In the genomic region with DNA sequence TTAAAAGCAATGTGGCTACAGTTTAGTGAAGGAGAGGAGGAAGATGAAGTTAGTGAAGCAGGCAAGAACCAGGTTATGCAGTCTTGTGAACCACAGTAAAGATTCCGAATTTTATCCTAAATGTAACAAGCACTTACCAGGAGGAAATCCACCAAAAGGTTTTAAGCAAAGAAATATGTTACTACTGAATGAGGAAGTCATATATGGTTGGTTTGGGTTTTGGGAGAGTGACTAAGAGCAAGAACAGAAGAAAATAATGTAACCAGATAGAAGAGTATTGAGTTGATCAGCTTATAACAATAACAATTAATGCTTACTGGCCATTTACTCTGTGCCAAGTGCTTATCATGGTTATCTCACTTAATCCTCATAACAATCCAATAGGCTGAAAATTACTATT, we compare ENCODE assay signal across 10 cellular contexts. TPM values are rescaled to one million over a fixed set of nuclear protein-coding genes. Genes with fewer than 3 reads are reported as not detected.
DNase-seq lines count a peak whose midpoint lies in the region; TF ChIP-seq lines count a peak whose summit lies in the region.
"Had no signal": no experiment of that assay in that cellular context is flagged by ENCODE, and none has a peak within 500 bp of the region (broad histone marks: within the 10 kb centered on the region; RNA-seq: fewer than 3 reads in every experiment).

No MANE protein-coding gene starts in this region.

- peaks cover 73% of the 10 kb centered on the region for H3K79me2 ChIP-seq in OCI-LY3 (ENCODE audit: low read length)

- peaks cover 27% of the 10 kb centered on the region for H4K20me1 ChIP-seq in OCI-LY3 (ENCODE audit: insufficient read depth, low read length)

- peak overlapping the region; percentile 85 for H3K4me2 ChIP-seq in OCI-LY3 (ENCODE audit: low read length)

- H3K9ac ChIP-seq in OCI-LY3 (ENCODE audit: low read length) = no peak overlapping the region

- peaks cover 20% of the 10 kb centered on the region for H3K36me3 ChIP-seq in OCI-LY3 (replicated peaks; ENCODE audit: low read depth, low read length)
- H3K36me3 ChIP-seq in testis (ENCODE audit: low read depth, missing control alignments) = no peaks in the 10 kb centered on the region

- H3K27ac Mint-ChIP-seq in activated naive CD4-positive, alpha-beta T cell treated with anti-CD3 and anti-CD28 coated beads, Interleukin-2, amount 50 U/mL, for 24 hours = peak overlapping the region; percentile 6
- H3K27ac Mint-ChIP-seq in dendritic cell treated with granulocyte-macrophage colony-stimulating factor and Interleukin-4, amounts not matched to agents 40 ng/mL and 50 ng/mL, for 4 days = peak overlapping the region; percentile 99

- H3K27me3 ChIP-seq in OCI-LY3 (ENCODE audit: low read depth, low read length) = no peaks in the 10 kb centered on the region
- no peaks in the 10 kb centered on the region for H3K27me3 ChIP-seq in testis

- no peak overlapping the region for H2AFZ ChIP-seq in OCI-LY3 (ENCODE audit: low read depth, low read length)

- peak overlapping the region; percentile 100 for H3K4me3 ChIP-seq in OCI-LY3 (ENCODE audit: low read length)
- H3K4me3 ChIP-seq in testis = no peak overlapping the region

- peaks cover 10% of the 10 kb centered on the region for H3K36me3 Mint-ChIP-seq in activated naive CD4-positive, alpha-beta T cell treated with anti-CD3 and anti-CD28 coated beads, Interleukin-2, amount 50 U/mL, for 24 hours
- peaks cover 55% of the 10 kb centered on the region for H3K36me3 Mint-ChIP-seq in dendritic cell treated with granulocyte-macrophage colony-stimulating factor and Interleukin-4, amounts not matched to agents 40 ng/mL and 50 ng/mL, for 4 days (ENCODE audit: low read depth)

- intact Hi-C loops in dendritic cell treated with granulocyte-macrophage colony-stimulating factor and Interleukin-4, amounts not matched to agents 40 ng/mL and 50 ng/mL, for 4 days (cut with micrococcal nuclease) = loop anchor here (5.0 kb wide), 1 partner anchor 294 kb away; a partner anchor contains a TSS
- intact Hi-C loops in testis (cut with DNase I; ENCODE audit: low total_unique reads) = no loop called here

- WGBS in testis, 2 donors = 46 to 67% methylated on average over 1 of the region's 1 CpG

- H3K9me3 Mint-ChIP-seq in activated naive CD4-positive, alpha-beta T cell treated with anti-CD3 and anti-CD28 coated beads, Interleukin-2, amount 50 U/mL, for 24 hours = no peaks in the 10 kb centered on the region
- H3K9me3 Mint-ChIP-seq in dendritic cell treated with granulocyte-macrophage colony-stimulating factor and Interleukin-4, amounts not matched to agents 40 ng/mL and 50 ng/mL, for 4 days = no peaks in the 10 kb centered on the region

- H3K4me1 Mint-ChIP-seq in activated naive CD4-positive, alpha-beta T cell treated with anti-CD3 and anti-CD28 coated beads, Interleukin-2, amount 50 U/mL, for 24 hours = peaks cover 57% of the 10 kb centered on the region
- peaks cover 45% of the 10 kb centered on the region for H3K4me1 Mint-ChIP-seq in dendritic cell treated with granulocyte-macrophage colony-stimulating factor and Interleukin-4, amounts not matched to agents 40 ng/mL and 50 ng/mL, for 4 days (ENCODE audit: low read depth)

- H3K27ac ChIP-seq in OCI-LY3 (ENCODE audit: low read length) = no peak overlapping the region
- H3K27ac ChIP-seq in testis = peak overlapping the region; percentile 89 to 95

- peaks cover 29% of the 10 kb centered on the region for H3K4me1 ChIP-seq in OCI-LY3 (ENCODE audit: low read length)
- H3K4me1 ChIP-seq in testis = peaks cover 28% of the 10 kb centered on the region

- H3K27me3 Mint-ChIP-seq in activated naive CD4-positive, alpha-beta T cell treated with anti-CD3 and anti-CD28 coated beads, Interleukin-2, amount 50 U/mL, for 24 hours = no peaks in the 10 kb centered on the region
- no peaks in the 10 kb centered on the region for H3K27me3 Mint-ChIP-seq in dendritic cell treated with granulocyte-macrophage colony-stimulating factor and Interleukin-4, amounts not matched to agents 40 ng/mL and 50 ng/mL, for 4 days

- TF ChIP-seq CTCF in OCI-LY3 (IDR thresholded peaks at IDR 0.05; ENCODE audit: low read depth, low read length) = no peak
- no peak for TF ChIP-seq CTCF in testis (IDR thresholded peaks at IDR 0.05)

- DNase-seq in activated naive CD4-positive, alpha-beta T cell (lab: John Stamatoyannopoulos, UW) = no peak
- no peak for DNase-seq in testis
- no peak for DNase-seq in NCI-H187 (lab: John Stamatoyannopoulos, UW)
- DNase-seq in SHP77 treated with DMSO at 0.1 percent for 48 hours (lab: John Stamatoyannopoulos, UW) = no peak
- no peak for DNase-seq in cortex of kidney (lab: John Stamatoyannopoulos, UW)
- DNase-seq: NCI-H1436; stimulated activated CD4-positive, alpha-beta T cell treated with anti-CD3 and anti-CD28 coated beads, Interleukin-12 subunit alpha, Interleukin-12 subunit beta, amount 100 ng/mL, for 4 hours had no signal

- peak overlapping the region; percentile 96 for H3K4me3 Mint-ChIP-seq in activated naive CD4-positive, alpha-beta T cell treated with anti-CD3 and anti-CD28 coated beads, Interleukin-2, amount 50 U/mL, for 24 hours
- no peak overlapping the region for H3K4me3 Mint-ChIP-seq in dendritic cell treated with granulocyte-macrophage colony-stimulating factor and Interleukin-4, amounts not matched to agents 40 ng/mL and 50 ng/mL, for 4 days

- TF ChIP-seq POLR2A in testis (IDR thresholded peaks at IDR 0.05) = no peak

- no peaks in the 10 kb centered on the region for H3K9me3 ChIP-seq in OCI-LY3 (ENCODE audit: insufficient read depth, low read length)
- no peaks in the 10 kb centered on the region for H3K9me3 ChIP-seq in testis

RNA-seq across cellular contexts. Expression of a gene that starts 1.9 kb away (rescaled TPM):
- 10 to 100 TPM; 39.3 to 81.4 TPM for total RNA-seq in testis
- polyA plus RNA-seq in testis (ENCODE audit: insufficient read depth, low read depth, low replicate concordance) = 26.7 TPM

RNA-seq across cellular contexts. Expression of a gene that starts 2.3 kb away (rescaled TPM):
- 100 to 1,000 TPM; 118 to 129 TPM for total RNA-seq in testis
- polyA plus RNA-seq in testis (ENCODE audit: insufficient read depth, low read depth, low replicate concordance) = 55.4 TPM

RNA-seq across cellular contexts. Expression of a gene that starts 41.4 kb away (rescaled TPM):
- 1 to 10 TPM; 8.2 to 9.0 TPM for total RNA-seq in testis
- polyA plus RNA-seq in testis (ENCODE audit: insufficient read depth, low read depth, low replicate concordance) = 13.9 TPM
